Comparison of ENCODE assay signal across 5 cellular contexts in genomic region chr1:207589506-207589905, GRCh38. TPM values are rescaled to one million over a fixed set of nuclear protein-coding genes. Genes with fewer than 3 reads are reported as not detected.
"Had no signal": no experiment of that assay in that cellular context is flagged by ENCODE, and none has a peak within 500 bp of the region (broad histone marks: within the 10 kb centered on the region; RNA-seq: fewer than 3 reads in every experiment).

No MANE protein-coding gene starts in this region.

RNA-seq across cellular contexts. Expression of gene CR1L, which starts 55.4 kb away (rescaled TPM):
- total RNA-seq: GM23248, H1, H4, H7, HFFc6 had no signal
